ENCODE assay signal across 16 cellular contexts in genomic region chr3:72319202-72320095, GRCh38.
A peak's percentile ranks its signal among the peaks of the same experiment; 100 is the strongest.
DNase-seq lines count a peak whose midpoint lies in the region; ATAC-seq and TF ChIP-seq lines count a peak whose summit lies in the region.
"Had no signal": no experiment of that assay in that cellular context is flagged by ENCODE, and none has a peak within 500 bp of the region (broad histone marks: within the 10 kb centered on the region; RNA-seq: fewer than 3 reads in every experiment).

No MANE protein-coding gene starts in this region.

- H3K4me3 ChIP-seq in heart left ventricle, result no peak overlapping the region
- no peak overlapping the region for H3K4me3 ChIP-seq in testis
- H3K4me3 ChIP-seq: lung had no signal

- H3K4me3 Mint-ChIP-seq in natural killer cell, result no peak overlapping the region
- H3K4me3 Mint-ChIP-seq: activated T-cell treated with anti-CD3 and anti-CD28 coated beads, Interleukin-2, amount 50 U/mL, for 72 hours had no signal

- H3K9me3 Mint-ChIP-seq in natural killer cell, result no peaks in the 10 kb centered on the region
- H3K9me3 Mint-ChIP-seq: type B pancreatic cell had no signal

- no peak for TF ChIP-seq CTCF in heart left ventricle (IDR thresholded peaks at IDR 0.05)
- TF ChIP-seq CTCF in foreskin keratinocyte (conservative IDR thresholded peaks at IDR 0.05), result no peak
- no peak for TF ChIP-seq CTCF in testis (IDR thresholded peaks at IDR 0.05)
- no peak for TF ChIP-seq CTCF in natural killer cell (IDR thresholded peaks at IDR 0.05)

- WGBS in heart left ventricle, 4 donors, result 67 to 77% (median 72%) methylated on average over 6 of the region's 6 CpGs
- 75 to 80% methylated on average over 6 of the region's 6 CpGs for WGBS in testis, 2 donors

- DNase-seq in heart left ventricle, result no peak
- no peak for DNase-seq in left ventricle myocardium superior
- DNase-seq in UCSD-AML1 (lab: John Stamatoyannopoulos, UW; ENCODE audit: unreplicated experiment), result peak; percentile 39
- DNase-seq in foreskin keratinocyte, result peak in 1 of 2 donors; percentile 12
- no peak for DNase-seq in testis
- DNase-seq in natural killer cell, result no peak
- no peak for DNase-seq in DMS153 (lab: John Stamatoyannopoulos, UW)
- no peak for DNase-seq in DMS53 treated with DMSO at 0.1 percent for 48 hours (lab: John Stamatoyannopoulos, UW; ENCODE audit: unreplicated experiment)
- DNase-seq: activated CD4-positive, alpha-beta T cell treated with anti-CD3 and anti-CD28 coated beads for 1 hour; activated T-cell treated with anti-CD3 and anti-CD28 coated beads, Interleukin-2, amount 50 U/mL, for 72 hours; anterior cingulate cortex; effector CD4-positive, alpha-beta T cell; hippocampal formation; nucleus accumbens had no signal

- H3K9me3 ChIP-seq in heart left ventricle, result peaks cover 0 to 4% (median 0%) of the 10 kb centered on the region in 12 donors
- H3K9me3 ChIP-seq in testis, result no peaks in the 10 kb centered on the region

- H3K27me3 ChIP-seq in heart left ventricle (no peaks in the 10 kb centered on the region), foreskin keratinocyte (no peaks in the 10 kb centered on the region), testis (no peaks in the 10 kb centered on the region)

- TF ChIP-seq POLR2A in heart left ventricle (IDR thresholded peaks at IDR 0.05), result no peak
- no peak for TF ChIP-seq POLR2A in testis (IDR thresholded peaks at IDR 0.05)

- H3K36me3 ChIP-seq in heart left ventricle, result no peaks in the 10 kb centered on the region
- no peaks in the 10 kb centered on the region for H3K36me3 ChIP-seq in testis (ENCODE audit: low read depth, missing control alignments)

- H3K27ac Mint-ChIP-seq in natural killer cell, result no peak overlapping the region
- H3K27ac Mint-ChIP-seq: activated T-cell treated with anti-CD3 and anti-CD28 coated beads, Interleukin-2, amount 50 U/mL, for 72 hours had no signal

- H3K4me1 Mint-ChIP-seq in natural killer cell, result no peaks in the 10 kb centered on the region

- no peaks in the 10 kb centered on the region for H3K36me3 Mint-ChIP-seq in natural killer cell
- H3K36me3 Mint-ChIP-seq: type B pancreatic cell had no signal

- H3K4me1 ChIP-seq in heart left ventricle, result peaks cover 0 to 44% (median 19%) of the 10 kb centered on the region in 12 donors
- no peaks in the 10 kb centered on the region for H3K4me1 ChIP-seq in foreskin keratinocyte
- H3K4me1 ChIP-seq in testis, result peaks cover 40% of the 10 kb centered on the region

- ATAC-seq in heart left ventricle (no peak), left ventricle myocardium superior (no peak), foreskin keratinocyte (peak; percentile 50), natural killer cell (no peak)

- intact Hi-C loops in heart left ventricle (cut with DNase I) (loop anchor here in 1 of 10 donors (10.0 kb wide), 1 partner anchor 125 kb away; the partner anchor contains the start of gene RYBP), left ventricle myocardium superior (cut with micrococcal nuclease) (no loop called here), testis (cut with DNase I; ENCODE audit: low total_unique reads) (no loop called here), natural killer cell (cut with micrococcal nuclease) (no loop called here)

- H3K27me3 Mint-ChIP-seq in natural killer cell (ENCODE audit: low read depth in 2 of 2), result peaks cover 0 to 3% of the 10 kb centered on the region in 2 donors

- H3K27ac ChIP-seq in heart left ventricle, result peak overlapping the region in 11 of 12 donors; percentile 5 to 76 (median 50)
- H3K27ac ChIP-seq in foreskin keratinocyte, result no peak overlapping the region
- H3K27ac ChIP-seq in testis, result peak overlapping the region; percentile 16 to 59
